Comparison of ENCODE assay signal across 8 cellular contexts in the genomic region with DNA sequence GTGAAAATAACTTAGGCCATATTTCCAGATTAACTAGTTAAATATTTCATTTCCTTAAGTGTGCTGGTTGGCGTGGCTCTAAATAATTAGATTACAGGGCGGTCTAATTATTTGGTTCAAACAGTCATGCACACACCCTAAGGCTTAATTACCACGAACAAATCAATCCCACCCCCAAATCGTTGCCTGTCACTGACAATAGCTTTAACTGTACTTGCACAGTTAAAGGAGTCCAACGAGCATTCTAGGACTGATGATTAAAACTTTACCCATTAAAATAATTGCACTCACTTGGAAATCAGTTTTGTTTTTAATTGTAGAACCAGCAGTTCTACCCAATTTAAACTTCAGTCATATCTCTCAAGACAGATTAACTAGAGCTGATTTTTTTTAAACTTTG. TPM values are rescaled to one million over a fixed set of nuclear protein-coding genes. Genes with fewer than 3 reads are reported as not detected.
DNase-seq lines count a peak whose midpoint lies in the region; ATAC-seq, FAIRE-seq and TF ChIP-seq lines count a peak whose summit lies in the region.

No MANE protein-coding gene starts in this region.

- H3K9ac ChIP-seq in astrocyte (ENCODE audit: low read length): peak overlapping the region; percentile 87

- H3K27ac ChIP-seq in HL-60 (replicated peaks) (peak overlapping the region; percentile 97), astrocyte (ENCODE audit: low read depth, low read length) (no peak overlapping the region)

- TF ChIP-seq CTCF in AG10803 (conservative IDR thresholded peaks at IDR 0.05; ENCODE audit: low read length): no peak
- no peak for TF ChIP-seq CTCF in HL-60 (IDR thresholded peaks at IDR 0.05; ENCODE audit: insufficient read depth, low read length)
- no peak for TF ChIP-seq CTCF in astrocyte (IDR thresholded peaks at IDR 0.05; ENCODE audit: insufficient read depth, low read depth, low read length)
- no peak for TF ChIP-seq CTCF in mesothelial cell of epicardium (IDR thresholded peaks at IDR 0.05; ENCODE audit: unreplicated experiment)

- H3K79me2 ChIP-seq in astrocyte (ENCODE audit: insufficient read depth, low read length): peaks cover 22% of the 10 kb centered on the region

- FAIRE-seq in astrocyte (lab: Jason Lieb, UNC): no peak

- H4K20me1 ChIP-seq in astrocyte (ENCODE audit: insufficient read depth, low read length): peaks cover 15% of the 10 kb centered on the region

- no peaks in the 10 kb centered on the region for H3K9me3 Mint-ChIP-seq in astrocyte (ENCODE audit: unreplicated experiment)
- H3K9me3 Mint-ChIP-seq in mesothelial cell of epicardium: peaks cover 9% of the 10 kb centered on the region

- ATAC-seq in HG02678 (IDR thresholded peaks at IDR 0.05; ENCODE audit: unreplicated experiment) (no peak), GM19455 (IDR thresholded peaks at IDR 0.05; ENCODE audit: unreplicated experiment) (no peak)

- H3K27me3 Mint-ChIP-seq in astrocyte (ENCODE audit: low read depth, unreplicated experiment): no peaks in the 10 kb centered on the region
- peaks cover 2% of the 10 kb centered on the region for H3K27me3 Mint-ChIP-seq in mesothelial cell of epicardium (ENCODE audit: low read depth)

- peaks cover 8% of the 10 kb centered on the region for H3K4me1 ChIP-seq in astrocyte (ENCODE audit: insufficient read depth, low read length)

- H3K4me3 ChIP-seq in AG10803 (ENCODE audit: low read length) (peak overlapping the region; percentile 95), HL-60 (replicated peaks; ENCODE audit: insufficient read depth, low read length) (peak overlapping the region; percentile 82), astrocyte (ENCODE audit: insufficient read depth, low read depth, low read length) (peak overlapping the region; percentile 96)

- H3K27me3 ChIP-seq in HL-60 (ENCODE audit: insufficient read depth, poor library complexity, severe bottlenecking): no peaks in the 10 kb centered on the region
- H3K27me3 ChIP-seq in astrocyte (ENCODE audit: insufficient read depth, low read length): no peaks in the 10 kb centered on the region

- peak overlapping the region; percentile 100 for H2AFZ ChIP-seq in astrocyte (ENCODE audit: low read depth, low read length)

- H3K4me3 Mint-ChIP-seq in astrocyte (ENCODE audit: unreplicated experiment) (peak overlapping the region; percentile 95), mesothelial cell of epicardium (peak overlapping the region; percentile 90)

- no peaks in the 10 kb centered on the region for H3K36me3 Mint-ChIP-seq in astrocyte (ENCODE audit: low read depth, unreplicated experiment)
- no peaks in the 10 kb centered on the region for H3K36me3 Mint-ChIP-seq in mesothelial cell of epicardium

- H3K4me1 Mint-ChIP-seq in astrocyte (ENCODE audit: low read depth, unreplicated experiment) (peaks cover 14% of the 10 kb centered on the region), mesothelial cell of epicardium (peaks cover 32% of the 10 kb centered on the region)

- peak overlapping the region; percentile 95 for H3K4me2 ChIP-seq in astrocyte (ENCODE audit: low read length)

- H3K36me3 ChIP-seq in astrocyte (ENCODE audit: insufficient read depth, low read length): no peaks in the 10 kb centered on the region

- H3K27ac Mint-ChIP-seq in astrocyte (ENCODE audit: unreplicated experiment) (no peak overlapping the region), mesothelial cell of epicardium (peak overlapping the region; percentile 99)

- DNase-seq in AG10803 (ENCODE audit: low read depth): no peak
- DNase-seq in HL-60 (ENCODE audit: low read depth in 1 of 2, low spot score in 1 of 2): no peak
- DNase-seq in astrocyte (ENCODE audit: low read depth): no peak
- no peak for DNase-seq in mesothelial cell of epicardium (ENCODE audit: low spot score in 2 of 2, unreplicated experiment in 2 of 2)
- no peak for DNase-seq in activated CD4-positive, CD25-positive, alpha-beta regulatory T cell (lab: John Stamatoyannopoulos, UW)
- DNase-seq in stimulated activated CD4-positive, alpha-beta T cell treated with anti-CD3 and anti-CD28 coated beads, Interleukin-1b, Interleukin-23, amount 100 ng/mL, for 48 hours: no peak

- H3K9me3 ChIP-seq in astrocyte (ENCODE audit: insufficient read depth, low read depth, low read length): no peaks in the 10 kb centered on the region

RNA-seq across cellular contexts. Expression of gene POU2F1, which starts 1.5 kb away (rescaled TPM):
- 21.5 and 21.7 TPM in 2 replicates for total RNA-seq in astrocyte
- 26.1 to 32.8 TPM (median 29.1 TPM) in 3 replicates for total RNA-seq in mesothelial cell of epicardium
